In genomic region chr7:157523371-157523765, GRCh38 we compare ENCODE assay signal across 16 cellular contexts.
"Had no signal": no experiment of that assay in that cellular context is flagged by ENCODE, and none has a peak within 500 bp of the region (broad histone marks: within the 10 kb centered on the region; RNA-seq: fewer than 3 reads in every experiment).

No MANE protein-coding gene starts in this region.

- H3K4me3 ChIP-seq: coronary artery, skin epidermis had no signal

- H3K27ac ChIP-seq: brain microvascular endothelial cell, coronary artery, skin epidermis had no signal

- DNase-seq: activated CD4-positive, alpha-beta T cell treated with anti-CD3 and anti-CD28 coated beads for 4 hours; activated CD8-positive, alpha-beta T cell treated with anti-CD3 and anti-CD28 coated beads for 36 hours; activated naive CD4-positive, alpha-beta T cell treated with anti-CD3 and anti-CD28 coated beads for 36 hours; brain microvascular endothelial cell; kidney; retina; stimulated activated CD4-positive, alpha-beta T cell treated with anti-CD3 and anti-CD28 coated beads, Interleukin-15, amount 100 ng/mL, for 24 hours; stimulated activated CD4-positive, alpha-beta T cell treated with anti-CD3 and anti-CD28 coated beads, Interleukin-2, amount 100 ng/mL, for 48 hours; trophoblast cell had no signal

- FAIRE-seq: frontal cortex, kidney had no signal

- H3K36me3 ChIP-seq: brain microvascular endothelial cell had no signal

- H3K27me3 ChIP-seq: brain microvascular endothelial cell had no signal

- ATAC-seq: activated CD8-positive, alpha-beta T cell treated with anti-CD3 and anti-CD28 coated beads for 36 hours; left lobe of liver; natural killer cell treated with Interleukin-12 subunit alpha and Interleukin-12 subunit beta and Interleukin-15 and Interleukin-18, amount 100 ng/mL, for 72 hours; T-cell; WTC11 had no signal
